ENCODE assay signal across 16 cellular contexts in the genomic region with DNA sequence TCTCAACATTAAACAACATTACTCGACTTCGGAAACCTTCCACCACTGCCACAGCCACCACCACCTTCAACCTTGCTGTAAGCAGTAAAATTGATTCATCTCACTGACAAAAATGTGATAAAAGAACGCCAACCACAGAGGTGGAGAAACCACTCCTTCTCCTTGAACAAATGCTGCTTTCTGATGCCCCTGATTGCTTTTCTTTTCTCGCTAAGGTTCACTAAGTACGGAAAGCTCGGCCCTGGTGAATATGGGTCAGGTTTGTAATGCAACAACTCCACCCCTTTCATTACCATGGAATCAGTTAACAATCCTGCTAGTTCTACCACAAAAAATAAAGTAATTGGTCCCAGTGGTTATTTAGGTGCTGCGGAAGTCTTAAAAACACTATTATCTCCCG. TPM values are rescaled to one million over a fixed set of nuclear protein-coding genes. Genes with fewer than 3 reads are reported as not detected.
"Had no signal": no experiment of that assay in that cellular context is flagged by ENCODE, and none has a peak within 500 bp of the region (broad histone marks: within the 10 kb centered on the region; RNA-seq: fewer than 3 reads in every experiment).

No MANE protein-coding gene starts in this region.

- H3K36me3 Mint-ChIP-seq: stimulated activated effector memory CD8-positive, alpha-beta T cell treated with anti-CD3 and anti-CD28 coated beads, Interleukin-12 subunit alpha, Interleukin-12 subunit beta, amount 100 ng/mL, for 72 hours had no signal

- H3K27ac ChIP-seq: thoracic aorta, WERI-Rb-1 had no signal

- H3K4me1 Mint-ChIP-seq: activated naive CD8-positive, alpha-beta T cell treated with anti-CD3 and anti-CD28 coated beads, Interleukin-2, amount 50 U/mL, for 24 hours; activated T-helper 17 cell treated with anti-CD3 and anti-CD28 coated beads, Interleukin-2, amount 50 U/mL, for 72 hours; naive thymus-derived CD4-positive, alpha-beta T cell; stimulated activated effector memory CD8-positive, alpha-beta T cell treated with anti-CD3 and anti-CD28 coated beads, Interleukin-12 subunit alpha, Interleukin-12 subunit beta, amount 100 ng/mL, for 72 hours; T-helper 17 cell had no signal

- H3K27me3 Mint-ChIP-seq: activated naive CD8-positive, alpha-beta T cell treated with anti-CD3 and anti-CD28 coated beads, Interleukin-2, amount 50 U/mL, for 24 hours had no signal

- ATAC-seq: activated naive CD8-positive, alpha-beta T cell treated with anti-CD3 and anti-CD28 coated beads, Interleukin-2, amount 50 U/mL, for 24 hours; activated T-helper 17 cell treated with anti-CD3 and anti-CD28 coated beads, Interleukin-2, amount 50 U/mL, for 72 hours; left colon; naive thymus-derived CD4-positive, alpha-beta T cell; stimulated activated effector memory CD8-positive, alpha-beta T cell treated with anti-CD3 and anti-CD28 coated beads, Interleukin-12 subunit alpha, Interleukin-12 subunit beta, amount 100 ng/mL, for 72 hours; T-helper 17 cell had no signal

- H3K9me3 Mint-ChIP-seq: activated naive CD4-positive, alpha-beta T cell treated with anti-CD3 and anti-CD28 coated beads for 36 hours; stimulated activated effector memory CD8-positive, alpha-beta T cell treated with anti-CD3 and anti-CD28 coated beads, Interleukin-12 subunit alpha, Interleukin-12 subunit beta, amount 100 ng/mL, for 72 hours had no signal

- DNase-seq: activated CD4-positive, alpha-beta T cell treated with anti-CD3 and anti-CD28 coated beads, Interleukin-2, amount 50 U/mL, for 48 hours; activated naive CD4-positive, alpha-beta T cell treated with anti-CD3 and anti-CD28 coated beads for 36 hours; activated naive CD8-positive, alpha-beta T cell treated with anti-CD3 and anti-CD28 coated beads, Interleukin-2, amount 50 U/mL, for 24 hours; aorta; effector CD4-positive, alpha-beta T cell; foreskin fibroblast; left colon; mammary epithelial cell; naive thymus-derived CD4-positive, alpha-beta T cell; T-helper 17 cell; WERI-Rb-1 had no signal

- H3K9me3 ChIP-seq: thoracic aorta had no signal

- H3K27ac Mint-ChIP-seq: activated naive CD4-positive, alpha-beta T cell treated with anti-CD3 and anti-CD28 coated beads for 36 hours; activated naive CD8-positive, alpha-beta T cell treated with anti-CD3 and anti-CD28 coated beads, Interleukin-2, amount 50 U/mL, for 24 hours; activated T-helper 17 cell treated with anti-CD3 and anti-CD28 coated beads, Interleukin-2, amount 50 U/mL, for 72 hours; naive thymus-derived CD4-positive, alpha-beta T cell; stimulated activated effector memory CD8-positive, alpha-beta T cell treated with anti-CD3 and anti-CD28 coated beads, Interleukin-12 subunit alpha, Interleukin-12 subunit beta, amount 100 ng/mL, for 72 hours; T-helper 17 cell had no signal

- H3K4me3 Mint-ChIP-seq: activated naive CD4-positive, alpha-beta T cell treated with anti-CD3 and anti-CD28 coated beads for 36 hours; activated naive CD8-positive, alpha-beta T cell treated with anti-CD3 and anti-CD28 coated beads, Interleukin-2, amount 50 U/mL, for 24 hours; activated T-helper 17 cell treated with anti-CD3 and anti-CD28 coated beads, Interleukin-2, amount 50 U/mL, for 72 hours; naive thymus-derived CD4-positive, alpha-beta T cell; stimulated activated effector memory CD8-positive, alpha-beta T cell treated with anti-CD3 and anti-CD28 coated beads, Interleukin-12 subunit alpha, Interleukin-12 subunit beta, amount 100 ng/mL, for 72 hours; T-helper 17 cell had no signal

- H3K4me3 ChIP-seq: coronary artery, thoracic aorta had no signal

- H3K36me3 ChIP-seq: thoracic aorta had no signal

- FAIRE-seq: urothelium cell line had no signal

RNA-seq across cellular contexts. Expression of a gene that starts 44.9 kb away (rescaled TPM):
- total RNA-seq: activated naive CD4-positive, alpha-beta T cell treated with anti-CD3 and anti-CD28 coated beads for 36 hours; activated T-helper 17 cell treated with anti-CD3 and anti-CD28 coated beads, Interleukin-2, amount 50 U/mL, for 72 hours; T-helper 17 cell had no signal
- polyA plus RNA-seq: naive thymus-derived CD4-positive, alpha-beta T cell had no signal
